12 cellular contexts compared by ENCODE assay signal in genomic region chr15:98874773-98875172, GRCh38.
A peak's percentile ranks its signal among the peaks of the same experiment; 100 is the strongest.
DNase-seq lines count a peak whose midpoint lies in the region; ATAC-seq and TF ChIP-seq lines count a peak whose summit lies in the region.
"Had no signal": no experiment of that assay in that cellular context is flagged by ENCODE, and none has a peak within 500 bp of the region (broad histone marks: within the 10 kb centered on the region; RNA-seq: fewer than 3 reads in every experiment).

No MANE protein-coding gene starts in this region.

- peak overlapping the region; percentile 89 for H3K4me2 ChIP-seq in GM23248 (ENCODE audit: unreplicated experiment)

- H3K27me3 ChIP-seq in GM23248 (replicated peaks; ENCODE audit: insufficient read depth) (no peaks in the 10 kb centered on the region), gastroesophageal sphincter (no peaks in the 10 kb centered on the region), spleen (replicated peaks in 1 of 7) (no peaks in the 10 kb centered on the region), HAP-1 (ENCODE audit: low read depth) (no peaks in the 10 kb centered on the region)

- TF ChIP-seq EP300 in gastroesophageal sphincter (IDR thresholded peaks at IDR 0.05), result no peak

- H3K9me3 ChIP-seq in GM23248 (ENCODE audit: low read depth) (no peaks in the 10 kb centered on the region), SK-N-MC (ENCODE audit: low read depth, low read length) (no peaks in the 10 kb centered on the region), gastroesophageal sphincter (no peaks in the 10 kb centered on the region), spleen (no peaks in the 10 kb centered on the region), HAP-1 (no peaks in the 10 kb centered on the region)

- H3K36me3 ChIP-seq in GM23248 (ENCODE audit: low read depth), result no peaks in the 10 kb centered on the region
- no peaks in the 10 kb centered on the region for H3K36me3 ChIP-seq in SK-N-MC (ENCODE audit: insufficient read depth, low read length)
- no peaks in the 10 kb centered on the region for H3K36me3 ChIP-seq in gastroesophageal sphincter
- H3K36me3 ChIP-seq in spleen, result no peaks in the 10 kb centered on the region
- no peaks in the 10 kb centered on the region for H3K36me3 ChIP-seq in HAP-1 (replicated peaks)

- H3K9ac ChIP-seq in GM23248, result peak overlapping the region; percentile 56
- H3K9ac ChIP-seq in SK-N-MC (ENCODE audit: insufficient read length), result no peak overlapping the region

- no peak for DNase-seq in GM23248
- DNase-seq in SK-N-MC (ENCODE audit: low read depth, low spot score), result no peak
- DNase-seq in spleen, result no peak
- DNase-seq in DMS53 (lab: John Stamatoyannopoulos, UW), result no peak
- DNase-seq in HAP-1 (ENCODE audit: low spot score in 2 of 2), result no peak
- DNase-seq in DMS 273 treated with DMSO at 0.1 percent for 48 hours (lab: John Stamatoyannopoulos, UW), result no peak
- no peak for DNase-seq in NCI-H345 treated with DMSO at 0.1 percent for 48 hours (lab: John Stamatoyannopoulos, UW; ENCODE audit: unreplicated experiment)
- DNase-seq: activated CD4-positive, alpha-beta T cell treated with anti-CD3 and anti-CD28 coated beads for 4 hours; DMS79; NCI-H2029; stimulated activated naive B cell treated with anti-CD40 and anti-IgM and Interleukin-4, amounts not matched to agents 10 μg/mL and 1 μg/mL and 100 μg/mL, for 72 hours had no signal

- 22% methylated on average over 8 of the region's 8 CpGs for WGBS in GM23248 (ENCODE audit: low coverage in 1 of 2, low lambda C conversion rate in 2 of 2, missing lambda C conversion rate in 2 of 2), 2 experiments
- WGBS in gastroesophageal sphincter (ENCODE audit: low coverage in 1 of 2), 2 donors, result 9 to 48% methylated on average over 5 to 6 of the region's 8 CpGs
- WGBS in spleen, 5 donors, result 53 to 87% (median 68%) methylated on average over 8 of the region's 8 CpGs

- H3K4me3 ChIP-seq in GM23248 (peak overlapping the region; percentile 57), SK-N-MC (peak overlapping the region; percentile 75), gastroesophageal sphincter (no peak overlapping the region), spleen (peak overlapping the region in 2 of 8 donors; percentile 2 to 31), HAP-1 (no peak overlapping the region)

- no peak overlapping the region for H2AFZ ChIP-seq in GM23248

- ATAC-seq in gastroesophageal sphincter, result peak; percentile 48
- ATAC-seq: stimulated activated naive B cell treated with anti-CD40 and anti-IgM and Interleukin-4, amounts not matched to agents 10 μg/mL and 1 μg/mL and 100 μg/mL, for 72 hours had no signal

- intact Hi-C loops in spleen (cut with DNase I; ENCODE audit: low total_unique reads), result no loop called here

- H3K9me2 ChIP-seq in GM23248 (ENCODE audit: insufficient read depth), result no peaks in the 10 kb centered on the region

- H4K20me1 ChIP-seq in GM23248 (ENCODE audit: insufficient read depth), result no peaks in the 10 kb centered on the region

- TF ChIP-seq POLR2A in gastroesophageal sphincter (IDR thresholded peaks at IDR 0.05) (no peak), spleen (IDR thresholded peaks at IDR 0.05) (no peak)

- peaks cover 72% of the 10 kb centered on the region for H3F3A ChIP-seq in GM23248 (ENCODE audit: insufficient read depth)

- TF ChIP-seq CTCF in gastroesophageal sphincter (IDR thresholded peaks at IDR 0.05) (no peak), spleen (IDR thresholded peaks at IDR 0.05 in 8 of 11, conservative IDR thresholded peaks at IDR 0.05 in 3 of 11) (no peak)

- H3K4me1 ChIP-seq in GM23248 (ENCODE audit: insufficient read depth) (peaks cover 76% of the 10 kb centered on the region), gastroesophageal sphincter (peaks cover 10 to 69% (median 42%) of the 10 kb centered on the region in 3 donors), spleen (peaks cover 0 to 70% (median 26%) of the 10 kb centered on the region in 6 donors), HAP-1 (peaks cover 7% of the 10 kb centered on the region)

- H3K79me2 ChIP-seq in GM23248 (ENCODE audit: insufficient read depth), result peaks cover 85% of the 10 kb centered on the region

- in situ Hi-C loops in GM23248 (cut with MboI), result no loop called here
- in situ Hi-C loops in HAP-1 (cut with MboI; ENCODE audit: low sequenced_read_pairs), result no loop called here

- H3K27ac ChIP-seq in GM23248 (peak overlapping the region; percentile 92), SK-N-MC (peak overlapping the region; percentile 89), gastroesophageal sphincter (peak overlapping the region in 3 of 4 donors; percentile 54 to 76 (median 54)), spleen (peak overlapping the region in 7 of 8 donors; percentile 40 to 86 (median 82))

Comparison
In these comparisons a context has a peak if more than half of its experiments do, and no peak if none do; other contexts are left out.
1. H3K4me3 ChIP-seq: peak in GM23248 (single experiment) and SK-N-MC (single experiment); none in gastroesophageal sphincter (0 of 2) and HAP-1 (single experiment).
2. Peak in every context shown above with its lines, with median percentiles within 50 percentile points of each other: H3K27ac ChIP-seq.